17 cellular contexts compared by ENCODE assay signal in genomic region chr13:34011552-34012085, GRCh38.
A peak's percentile ranks its signal among the peaks of the same experiment; 100 is the strongest.
DNase-seq lines count a peak whose midpoint lies in the region; ATAC-seq, FAIRE-seq and TF ChIP-seq lines count a peak whose summit lies in the region.
"Had no signal": no experiment of that assay in that cellular context is flagged by ENCODE, and none has a peak within 500 bp of the region (broad histone marks: within the 10 kb centered on the region; RNA-seq: fewer than 3 reads in every experiment).

No MANE protein-coding gene starts in this region.

- TF ChIP-seq CTCF in K562 (IDR thresholded peaks at IDR 0.05 in 2 of 3, conservative IDR thresholded peaks at IDR 0.05 in 1 of 3; ENCODE audit: insufficient read depth in 2 of 3, low read depth in 1 of 3, low read length in 3 of 3) (no peak), endodermal cell (conservative IDR thresholded peaks at IDR 0.05) (no peak)

- FAIRE-seq in K562 (lab: Jason Lieb, UNC) = no peak
- FAIRE-seq: GM12892 had no signal

- H3K27ac Mint-ChIP-seq in endodermal cell = no peak overlapping the region
- H3K27ac Mint-ChIP-seq: activated naive CD8-positive, alpha-beta T cell treated with anti-CD3 and anti-CD28 coated beads, Interleukin-2, amount 10 ng/mL, durations not matched to agents 7 days and 5 days; activated T-helper 1 cell treated with anti-CD3 and anti-CD28 coated beads, Interleukin-12 subunit alpha, Interleukin-12 subunit beta, Interleukin-2, Interleukin-4 antibody, amounts not matched to agents 30 ng/mL and 10 ng/mL and 1 ng/mL, durations not matched to agents 14 hours and 24 hours and 36 hours; IgD-negative memory B cell had no signal

- no peak overlapping the region for H3K4me3 ChIP-seq in K562
- no peak overlapping the region for H3K4me3 ChIP-seq in endodermal cell (ENCODE audit: low read length)

- H3K27me3 Mint-ChIP-seq in endodermal cell (ENCODE audit: insufficient read depth) = no peaks in the 10 kb centered on the region

- POLR2A ChIA-PET in K562 (lab: Yijun Ruan, JAX) = no interaction called here

- TF ChIP-seq RAD21 in K562 (CRISPR knock-in tag; conservative IDR thresholded peaks at IDR 0.05 in 1 of 2, IDR thresholded peaks at IDR 0.05 in 1 of 2) = no peak

- H3K4me1 Mint-ChIP-seq in endodermal cell = no peaks in the 10 kb centered on the region
- H3K4me1 Mint-ChIP-seq: activated naive CD8-positive, alpha-beta T cell treated with anti-CD3 and anti-CD28 coated beads, Interleukin-2, amount 10 ng/mL, durations not matched to agents 7 days and 5 days; IgD-negative memory B cell had no signal

- CTCF ChIA-PET in K562 (lab: Yijun Ruan, JAX; ENCODE audit: low intra/inter-chr PET ratio) = no interaction called here

- H3K27ac ChIP-seq in K562 (ENCODE audit: extremely low read depth, low read depth, low read length) (no peak overlapping the region), endodermal cell (ENCODE audit: low read depth, low read length) (no peak overlapping the region)

- H3K9ac ChIP-seq in K562 (ENCODE audit: insufficient read depth in 1 of 2, low read depth in 2 of 2, low read length in 2 of 2) (no peak overlapping the region), endodermal cell (ENCODE audit: extremely low read depth, low read length, poor library complexity, severe bottlenecking) (no peak overlapping the region)

- H3K4me2 ChIP-seq in K562 (ENCODE audit: insufficient read depth, low read length) = no peak overlapping the region

- intact Hi-C loops in K562 (cut with micrococcal nuclease) = no loop called here

- no peaks in the 10 kb centered on the region for H3K9me1 ChIP-seq in K562 (ENCODE audit: control insufficient read depth, insufficient read depth, low read length)

- TF ChIP-seq EP300 in K562 (IDR thresholded peaks at IDR 0.05; ENCODE audit: low read length) = no peak

- no peak for TF ChIP-seq POLR2A in K562 (conservative IDR thresholded peaks at IDR 0.05)

- H3K4me3 Mint-ChIP-seq in endodermal cell = no peak overlapping the region
- H3K4me3 Mint-ChIP-seq: activated naive CD8-positive, alpha-beta T cell treated with anti-CD3 and anti-CD28 coated beads, Interleukin-2, amount 10 ng/mL, durations not matched to agents 7 days and 5 days; activated T-helper 1 cell treated with anti-CD3 and anti-CD28 coated beads, Interleukin-12 subunit alpha, Interleukin-12 subunit beta, Interleukin-2, Interleukin-4 antibody, amounts not matched to agents 30 ng/mL and 10 ng/mL and 1 ng/mL, durations not matched to agents 14 hours and 24 hours and 36 hours; IgD-negative memory B cell had no signal

- no TSS peak for BruUV-seq in K562 (replicated peaks; lab: Mats Ljungman, UMichigan)

- no peaks in the 10 kb centered on the region for H3K36me3 Mint-ChIP-seq in endodermal cell (ENCODE audit: low read depth)
- H3K36me3 Mint-ChIP-seq: activated naive CD8-positive, alpha-beta T cell treated with anti-CD3 and anti-CD28 coated beads, Interleukin-2, amount 10 ng/mL, durations not matched to agents 7 days and 5 days; IgD-negative memory B cell had no signal

- ATAC-seq in K562 = no peak
- ATAC-seq: left cardiac atrium had no signal

- no peaks in the 10 kb centered on the region for H3K9me3 Mint-ChIP-seq in endodermal cell
- H3K9me3 Mint-ChIP-seq: activated naive CD8-positive, alpha-beta T cell treated with anti-CD3 and anti-CD28 coated beads, Interleukin-2, amount 10 ng/mL, durations not matched to agents 7 days and 5 days; activated T-helper 1 cell treated with anti-CD3 and anti-CD28 coated beads, Interleukin-12 subunit alpha, Interleukin-12 subunit beta, Interleukin-2, Interleukin-4 antibody, amounts not matched to agents 30 ng/mL and 10 ng/mL and 1 ng/mL, durations not matched to agents 14 hours and 24 hours and 36 hours; IgD-negative memory B cell had no signal

- H4K20me1 ChIP-seq in K562 (replicated peaks; ENCODE audit: control insufficient read depth, insufficient read depth, low read length) = no peaks in the 10 kb centered on the region

- DNase-seq in ELF-1 (ENCODE audit: low read depth, low spot score) (peak; percentile 9), NCI-H345 treated with DMSO at 0.1 percent for 48 hours (lab: John Stamatoyannopoulos, UW; ENCODE audit: unreplicated experiment) (peak; percentile 23), K562 (ENCODE audit: extremely low read depth in 1 of 4, low spot score in 3 of 4) (no peak), myocyte (ENCODE audit: low read depth) (peak; percentile 30), SKM-1 treated with dmso at 0.1 percent for 144 hours (lab: John Stamatoyannopoulos, UW; ENCODE audit: unreplicated experiment) (no peak), endodermal cell (no peak), NAMALWA (ENCODE audit: low spot score) (no peak)
- no peak for DNase-seq in activated CD4-positive, alpha-beta T cell treated with anti-CD3 and anti-CD28 coated beads, Interleukin-2, amount 50 U/mL, for 1 hour
- DNase-seq: activated CD4-positive, CD25-positive, alpha-beta regulatory T cell; activated naive CD8-positive, alpha-beta T cell treated with anti-CD3 and anti-CD28 coated beads, Interleukin-2, amount 10 ng/mL, durations not matched to agents 7 days and 5 days; GDM1; left cardiac atrium; stimulated activated CD4-positive, alpha-beta T cell treated with anti-CD3 and anti-CD28 coated beads, Interleukin-2, amount 100 ng/mL, for 48 hours; T-helper 2 cell had no signal

- H3K79me2 ChIP-seq in K562 (ENCODE audit: control insufficient read depth, insufficient read depth, low read length) = no peaks in the 10 kb centered on the region

- H3K9me3 ChIP-seq in K562 (replicated peaks; ENCODE audit: control insufficient read depth, insufficient read depth, low read depth, low read length) = no peaks in the 10 kb centered on the region
- no peaks in the 10 kb centered on the region for H3K9me3 ChIP-seq in endodermal cell (ENCODE audit: control insufficient read depth, low read length)

- H2AFZ ChIP-seq in K562 (ENCODE audit: low read depth, low read length) = no peak overlapping the region

- H3K4me1 ChIP-seq in K562 (replicated peaks in 1 of 2; ENCODE audit: control insufficient read depth in 2 of 2, insufficient read depth in 2 of 2, low read length in 2 of 2) = no peaks in the 10 kb centered on the region
- no peaks in the 10 kb centered on the region for H3K4me1 ChIP-seq in endodermal cell (ENCODE audit: control insufficient read depth, insufficient read depth, low read length)

- in situ Hi-C loops in K562 (cut with MboI) = no loop called here

- H3K36me3 ChIP-seq in K562 (ENCODE audit: control insufficient read depth, insufficient read depth, low read length) (no peaks in the 10 kb centered on the region), endodermal cell (ENCODE audit: control insufficient read depth, insufficient read depth, low read length) (no peaks in the 10 kb centered on the region)

- WGBS in K562 (ENCODE audit: insufficient coverage, low coverage, missing lambda C conversion rate) = 0% methylated on average over 10 of the region's 11 CpGs
- WGBS in endodermal cell (ENCODE audit: insufficient coverage in 1 of 2, insufficient read length in 1 of 2), 2 experiments = 86 to 90% methylated on average over 7 to 11 of the region's 11 CpGs

- H3K27me3 ChIP-seq in K562 (ENCODE audit: control insufficient read depth in 2 of 2, insufficient read depth in 2 of 2, low read length in 2 of 2) (no peaks in the 10 kb centered on the region), endodermal cell (ENCODE audit: control insufficient read depth, insufficient read depth, low read length, poor library complexity, severe bottlenecking) (no peaks in the 10 kb centered on the region)

TF ChIP-seq in K562, 482 proteins besides CTCF, POLR2A, EP300 and RAD21:
- TF ChIP-seq TFE3 (CRISPR knock-in tag; IDR thresholded peaks at IDR 0.05) = peak; percentile 38; the same call in 1 of the 2 replicates
- no peak for TF ChIP-seq HIVEP1 (CRISPR knock-in tag; IDR thresholded peaks at IDR 0.05)

Comparison
In these comparisons a context has a peak if more than half of its experiments do, and no peak if none do; other contexts are left out.
1. DNase-seq: peak in ELF-1 (single experiment), NCI-H345 treated with DMSO at 0.1 percent for 48 hours (single experiment) and myocyte (single experiment); none in K562 (0 of 4), SKM-1 treated with dmso at 0.1 percent for 144 hours (single experiment), endodermal cell (single experiment), NAMALWA (single experiment) and activated CD4-positive, alpha-beta T cell treated with anti-CD3 and anti-CD28 coated beads, Interleukin-2, amount 50 U/mL, for 1 hour (single experiment).